Comparison of ENCODE assay signal across 1 cellular context in genomic region chr2:169415233-169415748, GRCh38.
TF ChIP-seq lines count a peak whose summit lies in the region.

No MANE protein-coding gene starts in this region.

TF ChIP-seq in K562, 482 proteins besides CTCF, POLR2A, EP300 and RAD21 (continued from another document and continues in another):
- TF ChIP-seq ZNF224 (CRISPR knock-in tag; IDR thresholded peaks at IDR 0.05): no peak
- TF ChIP-seq SAFB (IDR thresholded peaks at IDR 0.05; ENCODE audit: borderline replicate concordance, low read depth, low read length): no peak
- peak in 1 of 2 experiments; percentile 72; a peak in 2 of 4 replicates for TF ChIP-seq MNT (conservative IDR thresholded peaks at IDR 0.05)
- TF ChIP-seq CCAR2 (IDR thresholded peaks at IDR 0.05; ENCODE audit: low read depth, low read length): no peak
- TF ChIP-seq SFPQ (IDR thresholded peaks at IDR 0.05; ENCODE audit: low read depth, low read length): no peak
- TF ChIP-seq SIX5 (IDR thresholded peaks at IDR 0.05; ENCODE audit: borderline replicate concordance in 1 of 2, insufficient read depth in 1 of 2, low read depth in 1 of 2, low read length in 2 of 2): no peak
- no peak for TF ChIP-seq RUNX1 (IDR thresholded peaks at IDR 0.05; ENCODE audit: low read depth)
- no peak for TF ChIP-seq PREB (CRISPR knock-in tag; IDR thresholded peaks at IDR 0.05)
- no peak for TF ChIP-seq ZNF592 (IDR thresholded peaks at IDR 0.05)
- TF ChIP-seq KDM4B (IDR thresholded peaks at IDR 0.05; ENCODE audit: borderline replicate concordance in 2 of 2, low read depth in 1 of 2): no peak
- TF ChIP-seq TAL1 (IDR thresholded peaks at IDR 0.05): peak; percentile 94
- TF ChIP-seq BACH1 (tag; IDR thresholded peaks at IDR 0.05): no peak
- TF ChIP-seq POLR2AphosphoS5 (IDR thresholded peaks at IDR 0.05; ENCODE audit: control insufficient read depth, insufficient read depth, low read depth, low read length): peak; percentile 77
- TF ChIP-seq GTF2E2 (tag; IDR thresholded peaks at IDR 0.05): no peak
- no peak for TF ChIP-seq ZNF77 (CRISPR knock-in tag; IDR thresholded peaks at IDR 0.05)
- no peak for TF ChIP-seq SREBF1 (IDR thresholded peaks at IDR 0.05; ENCODE audit: borderline replicate concordance, low read depth, low read length)
- TF ChIP-seq RB1 (IDR thresholded peaks at IDR 0.05; ENCODE audit: low read depth): 0 out of 2 replicates have a peak, but pooled peaks have one; percentile 44
- TF ChIP-seq ZNF121 (CRISPR knock-in tag; conservative IDR thresholded peaks at IDR 0.05): no peak
- TF ChIP-seq KDM5B (IDR thresholded peaks at IDR 0.05; ENCODE audit: insufficient replicate concordance, low read depth, low read length): no peak
- TF ChIP-seq ELK1 (CRISPR knock-in tag; IDR thresholded peaks at IDR 0.05): no peak
- TF ChIP-seq SMARCA4 (IDR thresholded peaks at IDR 0.05): peak; percentile 95
- no peak for TF ChIP-seq SMARCA5 (IDR thresholded peaks at IDR 0.05)
- peak; percentile 98 for TF ChIP-seq TCF3 (CRISPR knock-in tag; IDR thresholded peaks at IDR 0.05)
- TF ChIP-seq ZC3H4 (CRISPR knock-in tag; IDR thresholded peaks at IDR 0.05; ENCODE audit: borderline replicate concordance): no peak
- TF ChIP-seq NR0B1 (IDR thresholded peaks at IDR 0.05; ENCODE audit: partially characterized antibody): no peak
- peak; percentile 71; the same call in 1 of the 2 replicates for TF ChIP-seq ZEB2 (IDR thresholded peaks at IDR 0.05)
- TF ChIP-seq ETV1 (tag; conservative IDR thresholded peaks at IDR 0.05; ENCODE audit: low read depth): no peak
- no peak for TF ChIP-seq HBP1 (CRISPR knock-in tag; IDR thresholded peaks at IDR 0.05)
- TF ChIP-seq ARHGAP35 (IDR thresholded peaks at IDR 0.05; ENCODE audit: partially characterized antibody): no peak
- TF ChIP-seq CBFB (CRISPR knock-in tag; IDR thresholded peaks at IDR 0.05): no peak
- TF ChIP-seq KDM1A (IDR thresholded peaks at IDR 0.05): peak; percentile 73 to 82; a peak in 3 of 4 replicates
- TF ChIP-seq AFF1 (IDR thresholded peaks at IDR 0.05; ENCODE audit: low read depth in 1 of 2, partially characterized antibody in 2 of 2): no peak
- no peak for TF ChIP-seq ZNF778 (CRISPR knock-in tag; IDR thresholded peaks at IDR 0.05)
- no peak for TF ChIP-seq FUS (optimal IDR thresholded peaks at IDR 0.05; ENCODE audit: low read depth, low read length)
- no peak for TF ChIP-seq RBM39 (optimal IDR thresholded peaks at IDR 0.05; ENCODE audit: low read depth, low read length)
- TF ChIP-seq NCOA6 (IDR thresholded peaks at IDR 0.05): no peak
- TF ChIP-seq ATF6 (CRISPR knock-in tag; IDR thresholded peaks at IDR 0.05): 0 out of 2 replicates have a peak, but pooled peaks have one; percentile 29
- TF ChIP-seq ZBTB2 (IDR thresholded peaks at IDR 0.05): no peak; the same call in 1 of the 2 replicates
- no peak for TF ChIP-seq RBM17 (IDR thresholded peaks at IDR 0.05; ENCODE audit: borderline replicate concordance, low read depth, low read length)
- peak; percentile 87 for TF ChIP-seq TOE1 (IDR thresholded peaks at IDR 0.05; ENCODE audit: borderline replicate concordance)
- no peak for TF ChIP-seq TOE1 (CRISPR knock-in tag; IDR thresholded peaks at IDR 0.05; ENCODE audit: borderline replicate concordance, low read depth)
- no peak for TF ChIP-seq WHSC1 (IDR thresholded peaks at IDR 0.05; ENCODE audit: low read length)
- TF ChIP-seq ZZZ3 (IDR thresholded peaks at IDR 0.05): no peak
